1 cellular context compared by ENCODE assay signal in the genomic region with DNA sequence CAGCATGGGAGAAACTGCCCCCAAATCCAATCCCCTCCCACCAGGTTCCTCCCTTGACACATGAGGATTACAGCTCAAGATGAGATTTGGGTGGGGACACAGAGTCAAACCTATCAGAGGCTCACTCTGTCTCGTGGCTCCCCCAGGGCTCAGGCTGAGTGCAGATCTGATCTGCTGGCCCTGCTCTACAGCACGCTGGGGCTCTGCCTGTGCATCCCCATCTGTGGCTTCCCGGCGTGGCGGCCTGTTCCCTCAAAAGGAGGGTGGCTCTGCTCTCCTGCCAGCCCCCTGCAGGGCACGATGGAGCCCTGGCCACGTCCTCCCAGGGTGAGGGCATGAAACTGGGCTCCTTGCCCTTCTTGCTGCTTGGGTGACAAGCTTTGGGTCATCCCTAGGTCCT.
TF ChIP-seq lines count a peak whose summit lies in the region.

No MANE protein-coding gene starts in this region.

TF ChIP-seq in H1, 55 proteins besides CTCF, POLR2A, EP300 and RAD21:
- TF ChIP-seq RFX5 (IDR thresholded peaks at IDR 0.05; ENCODE audit: borderline replicate concordance, low read depth, low read length) (no peak), SUZ12 (IDR thresholded peaks at IDR 0.05; ENCODE audit: low read length) (no peak), RNF2 (IDR thresholded peaks at IDR 0.05; ENCODE audit: borderline replicate concordance, low read depth, low read length, missing control alignments, poor library complexity, severe bottlenecking) (no peak), ASH2L (IDR thresholded peaks at IDR 0.05; ENCODE audit: low read length) (no peak), POU5F1 (IDR thresholded peaks at IDR 0.05; ENCODE audit: low read depth, low read length) (no peak), SIRT6 (IDR thresholded peaks at IDR 0.05; ENCODE audit: low read length) (no peak), SAP30 (IDR thresholded peaks at IDR 0.05; ENCODE audit: insufficient read depth, insufficient replicate concordance, low read length) (no peak), RXRA (IDR thresholded peaks at IDR 0.05; ENCODE audit: insufficient read depth, low read depth, low read length) (no peak), NRF1 (IDR thresholded peaks at IDR 0.05; ENCODE audit: low read depth, low read length) (no peak), SIX5 (IDR thresholded peaks at IDR 0.05; ENCODE audit: low read depth, low read length) (no peak), TAF7 (optimal IDR thresholded peaks at IDR 0.05; ENCODE audit: borderline replicate concordance, low read depth, low read length) (no peak)
- TF ChIP-seq, protein P1, sequence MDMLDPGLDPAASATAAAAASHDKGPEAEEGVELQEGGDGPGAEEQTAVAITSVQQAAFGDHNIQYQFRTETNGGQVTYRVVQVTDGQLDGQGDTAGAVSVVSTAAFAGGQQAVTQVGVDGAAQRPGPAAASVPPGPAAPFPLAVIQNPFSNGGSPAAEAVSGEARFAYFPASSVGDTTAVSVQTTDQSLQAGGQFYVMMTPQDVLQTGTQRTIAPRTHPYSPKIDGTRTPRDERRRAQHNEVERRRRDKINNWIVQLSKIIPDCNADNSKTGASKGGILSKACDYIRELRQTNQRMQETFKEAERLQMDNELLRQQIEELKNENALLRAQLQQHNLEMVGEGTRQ (IDR thresholded peaks at IDR 0.05; ENCODE audit: low read length), result no peak
- TF ChIP-seq, protein P2, sequence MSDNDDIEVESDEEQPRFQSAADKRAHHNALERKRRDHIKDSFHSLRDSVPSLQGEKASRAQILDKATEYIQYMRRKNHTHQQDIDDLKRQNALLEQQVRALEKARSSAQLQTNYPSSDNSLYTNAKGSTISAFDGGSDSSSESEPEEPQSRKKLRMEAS (IDR thresholded peaks at IDR 0.05), result no peak
- TF ChIP-seq, protein P3, sequence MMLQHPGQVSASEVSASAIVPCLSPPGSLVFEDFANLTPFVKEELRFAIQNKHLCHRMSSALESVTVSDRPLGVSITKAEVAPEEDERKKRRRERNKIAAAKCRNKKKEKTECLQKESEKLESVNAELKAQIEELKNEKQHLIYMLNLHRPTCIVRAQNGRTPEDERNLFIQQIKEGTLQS (IDR thresholded peaks at IDR 0.05; ENCODE audit: insufficient read depth, low read depth, low read length), result no peak
